ENCODE assay signal across 8 cellular contexts in genomic region chrX:40012800-40013682, GRCh38.
DNase-seq lines count a peak whose midpoint lies in the region; ATAC-seq and TF ChIP-seq lines count a peak whose summit lies in the region.

No MANE protein-coding gene starts in this region.

- no peaks in the 10 kb centered on the region for H3K27me3 Mint-ChIP-seq in activated naive CD8-positive, alpha-beta T cell

- H3K9me3 Mint-ChIP-seq in activated naive CD8-positive, alpha-beta T cell (ENCODE audit: low read depth): no peaks in the 10 kb centered on the region

- no peaks in the 10 kb centered on the region for H3K36me3 Mint-ChIP-seq in activated naive CD8-positive, alpha-beta T cell

- 6 to 46% (median 21%) methylated on average over 34 to 73 of the region's 73 CpGs for WGBS in heart left ventricle, 4 donors
- under 1% methylated on average over 49 of the region's 73 CpGs for WGBS in prostate gland

- intact Hi-C loops in heart left ventricle (cut with DNase I): loop anchor here (2.0 to 10.0 kb wide), 22 partner anchors 72 to 278 kb away; partner anchors contain the start of gene BCOR (in 1 of the 10)
- intact Hi-C loops in prostate gland (cut with DNase I): loop anchor here (2.0 to 10.0 kb wide), 4 partner anchors 74 to 278 kb away; no protein-coding TSS in a partner anchor

- ATAC-seq in HG02973 (IDR thresholded peaks at IDR 0.05; ENCODE audit: unreplicated experiment): peak; percentile 42
- ATAC-seq in heart left ventricle: peak; percentile 60 to 80 (median 68)

- H3K4me1 ChIP-seq in heart left ventricle (peaks cover 0 to 61% (median 17%) of the 10 kb centered on the region in 12 donors), prostate gland (replicated peaks) (no peaks in the 10 kb centered on the region)

- H3K27me3 ChIP-seq in heart left ventricle (peaks cover 0 to 76% (median 0%) of the 10 kb centered on the region in 9 donors), prostate gland (replicated peaks; ENCODE audit: insufficient read depth) (no peaks in the 10 kb centered on the region)

- H3K9me3 ChIP-seq in heart left ventricle (peaks cover 0 to 13% (median 0%) of the 10 kb centered on the region in 12 donors), prostate gland (no peaks in the 10 kb centered on the region)

- peak overlapping the region; percentile 11 to 80 (median 59) for H3K4me3 ChIP-seq in heart left ventricle
- peak overlapping the region; percentile 40 to 45 for H3K4me3 ChIP-seq in prostate gland

- TF ChIP-seq CTCF in heart left ventricle (IDR thresholded peaks at IDR 0.05) (no peak), prostate gland (IDR thresholded peaks at IDR 0.05) (no peak)

- H3K27ac Mint-ChIP-seq in activated naive CD8-positive, alpha-beta T cell: peak overlapping the region; percentile 66

- H3K27ac ChIP-seq in heart left ventricle (peak overlapping the region; percentile 88 to 98 (median 94)), prostate gland (peak overlapping the region; percentile 87 to 90)

- TF ChIP-seq POLR2A in heart left ventricle (IDR thresholded peaks at IDR 0.05) (no peak), prostate gland (IDR thresholded peaks at IDR 0.05) (no peak)

- H3K36me3 ChIP-seq in heart left ventricle (no peaks in the 10 kb centered on the region), prostate gland (no peaks in the 10 kb centered on the region)

- H3K4me1 Mint-ChIP-seq in activated naive CD8-positive, alpha-beta T cell (ENCODE audit: low read depth): peaks cover 25% of the 10 kb centered on the region

- peak; percentile 73 for DNase-seq in activated effector memory CD4-positive, alpha-beta T cell treated with anti-CD3 and anti-CD28 coated beads, Interleukin-2, amount 50 U/mL, for 16 hours
- no peak for DNase-seq in activated effector memory CD4-positive, alpha-beta T cell treated with Interleukin-2 at 50 U/mL for 16 hours
- DNase-seq in NCI-H748 (lab: John Stamatoyannopoulos, UW; ENCODE audit: unreplicated experiment): peak; percentile 85
- DNase-seq in heart left ventricle: peak; percentile 76 to 81 (median 78)
- DNase-seq in prostate gland (ENCODE audit: low spot score): peak; percentile 70
- no peak for DNase-seq in NCI-H1694 treated with DMSO at 0.1 percent for 48 hours (lab: John Stamatoyannopoulos, UW)

- peak overlapping the region; percentile 66 for H3K4me3 Mint-ChIP-seq in activated naive CD8-positive, alpha-beta T cell

Comparison
In these comparisons a context has a peak if more than half of its experiments do, and no peak if none do; other contexts are left out.
1. DNase-seq: peak in activated effector memory CD4-positive, alpha-beta T cell treated with anti-CD3 and anti-CD28 coated beads, Interleukin-2, amount 50 U/mL, for 16 hours (single experiment), NCI-H748 (single experiment), heart left ventricle (5 of 5) and prostate gland (single experiment); none in activated effector memory CD4-positive, alpha-beta T cell treated with Interleukin-2 at 50 U/mL for 16 hours (single experiment) and NCI-H1694 treated with DMSO at 0.1 percent for 48 hours (single experiment).